In the genomic region with DNA sequence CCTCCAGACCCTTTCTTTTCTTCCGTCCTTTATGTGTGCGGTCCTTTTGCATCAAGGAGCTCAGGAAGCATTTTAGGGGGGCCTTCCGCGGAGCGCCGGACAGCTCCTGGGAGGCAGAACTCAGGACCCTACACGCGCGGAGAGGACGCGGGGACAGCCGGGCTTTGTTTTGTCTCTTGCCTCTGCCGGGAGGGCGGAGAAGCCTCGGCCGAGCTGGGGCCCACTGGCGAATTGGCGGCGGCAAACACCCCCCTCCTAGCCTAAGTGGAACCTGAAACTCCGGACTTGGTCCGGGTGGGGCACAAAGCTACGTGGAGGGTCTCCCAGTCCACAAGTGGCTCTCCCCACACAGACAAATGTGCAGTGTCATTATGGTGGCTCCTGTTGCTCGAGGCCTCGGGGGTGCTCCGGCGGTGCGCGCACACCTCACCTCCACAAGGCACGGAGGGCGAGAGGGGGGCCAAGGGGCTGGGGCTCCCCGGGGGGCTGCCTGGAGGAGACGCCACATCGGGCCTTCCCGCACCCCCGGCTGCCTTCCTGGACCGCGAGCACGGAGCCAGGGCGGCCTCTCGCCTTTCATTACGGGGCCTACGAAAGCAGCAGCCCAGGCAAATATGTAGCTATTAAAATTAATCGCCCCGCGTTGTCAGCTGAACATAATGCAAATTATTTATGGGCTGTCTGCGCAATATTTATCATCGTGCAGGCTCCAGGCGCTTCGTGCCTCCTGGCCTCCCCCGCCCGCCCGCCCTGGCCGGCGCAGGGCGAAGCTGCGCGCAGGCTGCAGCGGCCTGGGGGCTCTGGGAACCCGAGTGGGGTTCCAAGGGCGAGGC, we compare ENCODE assay signal across 8 cellular contexts.
A peak's percentile ranks its signal among the peaks of the same experiment; 100 is the strongest.
DNase-seq lines count a peak whose midpoint lies in the region; ATAC-seq and TF ChIP-seq lines count a peak whose summit lies in the region.

No MANE protein-coding gene starts in this region.

- H3K9me3 Mint-ChIP-seq in nephron = peaks cover 13% of the 10 kb centered on the region

- POLR2A ChIA-PET in PC-9 (lab: Charles Lee; ENCODE audit: unreplicated experiment) = no interaction called here

- no peak for ATAC-seq in GM21529 (IDR thresholded peaks at IDR 0.05; ENCODE audit: unreplicated experiment)

- no TSS peak for BruUV-seq in PC-9 (replicated peaks; lab: Mats Ljungman, UMichigan)

- peak overlapping the region; percentile 53 to 86 (median 85) for H3K27ac Mint-ChIP-seq in nephron

- no peaks in the 10 kb centered on the region for H3K36me3 Mint-ChIP-seq in nephron (ENCODE audit: low read depth)

- CTCF ChIA-PET in PC-9 (lab: Charles Lee) = no interaction called here

- H3K9me2 ChIP-seq in PC-9 (ENCODE audit: insufficient read depth) = no peaks in the 10 kb centered on the region

- H3K4me1 ChIP-seq in BLaER1 treated with 17β-estradiol and CSF1 and Interleukin-3, amounts not matched to agents 10 nM and 100 nM = peaks cover 55 to 86% (median 80%) of the 10 kb centered on the region in 10 experiments
- H3K4me1 ChIP-seq in HUES48 (ENCODE audit: control insufficient read depth, insufficient read depth, low read length) (peaks cover 46% of the 10 kb centered on the region), PC-9 (replicated peaks; ENCODE audit: insufficient read depth) (0 out of 2 replicates have a peak, but pooled peaks cover 6% of the 10 kb centered on the region)

- H3K36me3 ChIP-seq in BLaER1 treated with 17β-estradiol and CSF1 and Interleukin-3, amounts not matched to agents 10 nM and 100 nM = no peaks in the 10 kb centered on the region
- H3K36me3 ChIP-seq in HUES48 (ENCODE audit: control insufficient read depth, insufficient read depth, low read length) (no peaks in the 10 kb centered on the region), PC-9 (ENCODE audit: low read depth) (no peaks in the 10 kb centered on the region)

- TF ChIP-seq CTCF in choroid plexus epithelial cell (conservative IDR thresholded peaks at IDR 0.05; ENCODE audit: low read depth, low read length) = no peak
- TF ChIP-seq CTCF in nephron (IDR thresholded peaks at IDR 0.05; ENCODE audit: unreplicated experiment in 3 of 3) = no peak
- TF ChIP-seq CTCF in PC-9 (conservative IDR thresholded peaks at IDR 0.05) = no peak

- peaks cover 0 to 15% (median 0%) of the 10 kb centered on the region in 11 experiments; a peak in 4 of 22 replicates for H3K27me3 ChIP-seq in BLaER1 treated with 17β-estradiol and CSF1 and Interleukin-3, amounts not matched to agents 10 nM and 100 nM
- H3K27me3 ChIP-seq in HUES48 (ENCODE audit: control insufficient read depth, insufficient read depth, low read length) = peaks cover 45% of the 10 kb centered on the region
- no peaks in the 10 kb centered on the region for H3K27me3 ChIP-seq in PC-9 (ENCODE audit: insufficient read depth, low read depth)

- H4K20me1 ChIP-seq in BLaER1 treated with 17β-estradiol and CSF1 and Interleukin-3, amounts not matched to agents 10 nM and 100 nM = peaks cover 0 to 3% (median 0%) of the 10 kb centered on the region in 11 experiments; a peak in 2 of 22 replicates
- H4K20me1 ChIP-seq in PC-9 (ENCODE audit: insufficient read depth) = no peaks in the 10 kb centered on the region

- H3K9ac ChIP-seq in BLaER1 treated with 17β-estradiol and CSF1 and Interleukin-3, amounts not matched to agents 10 nM and 100 nM = peak overlapping the region; percentile 46 to 98 (median 96); a peak in 21 of 22 replicates
- peak overlapping the region; percentile 69 for H3K9ac ChIP-seq in HUES48 (ENCODE audit: low read depth, low read length)

- intact Hi-C loops in PC-9 (cut with micrococcal nuclease; ENCODE audit: unreplicated experiment) = no loop called here

- H3K4me3 ChIP-seq in BLaER1 treated with 17β-estradiol and CSF1 and Interleukin-3, amounts not matched to agents 10 nM and 100 nM = peak overlapping the region; percentile 36 to 65 (median 47)
- H3K4me3 ChIP-seq in HUES48 (ENCODE audit: low read depth, low read length) (peak overlapping the region; percentile 46), choroid plexus epithelial cell (ENCODE audit: low read depth, low read length) (peak overlapping the region; percentile 50), PC-9 (no peak overlapping the region)

- H2AFZ ChIP-seq in PC-9 = no peak overlapping the region

- no peak for DNase-seq in choroid plexus epithelial cell (ENCODE audit: low read depth)
- DNase-seq in stimulated activated naive CD4-positive, alpha-beta T cell treated with Interleukin-2 at 50 U/mL for 16 hours (lab: John Stamatoyannopoulos, UW) = no peak
- no peak for DNase-seq in HK-2 (ENCODE audit: unreplicated experiment)
- no peak for DNase-seq in PC-9

- H3K4me2 ChIP-seq in BLaER1 treated with 17β-estradiol and CSF1 and Interleukin-3, amounts not matched to agents 10 nM and 100 nM = peak overlapping the region; percentile 81 to 95 (median 91)
- H3K4me2 ChIP-seq in PC-9 = no peak overlapping the region

- H3K27me3 Mint-ChIP-seq in nephron (ENCODE audit: low read depth) = peaks cover 8% of the 10 kb centered on the region

- H3K4me1 Mint-ChIP-seq in nephron = peaks cover 67% of the 10 kb centered on the region

- H3K79me2 ChIP-seq in PC-9 (ENCODE audit: low read depth) = no peaks in the 10 kb centered on the region

- peak overlapping the region; percentile 79 to 87 (median 81) for H3K4me3 Mint-ChIP-seq in nephron

- H3F3A ChIP-seq in PC-9 (ENCODE audit: insufficient read depth, low read depth) = no peaks in the 10 kb centered on the region

- H3K9me3 ChIP-seq in BLaER1 treated with 17β-estradiol and CSF1 and Interleukin-3, amounts not matched to agents 10 nM and 100 nM (replicated peaks in 1 of 11) = peaks cover 18 to 37% (median 27%) of the 10 kb centered on the region in 11 experiments
- peaks cover 2% of the 10 kb centered on the region; the same call in 1 of the 2 replicates for H3K9me3 ChIP-seq in HUES48 (ENCODE audit: control insufficient read depth, insufficient read depth, low read length)
- H3K9me3 ChIP-seq in PC-9 (ENCODE audit: insufficient read depth, low read depth) = no peaks in the 10 kb centered on the region

- H3K27ac ChIP-seq in BLaER1 treated with 17β-estradiol and CSF1 and Interleukin-3, amounts not matched to agents 10 nM and 100 nM = peak overlapping the region in 10 of 11 experiments; percentile 1 to 100 (median 99); a peak in 18 of 22 replicates
- H3K27ac ChIP-seq in HUES48 (ENCODE audit: low read depth, low read length) (peak overlapping the region; percentile 96), PC-9 (no peak overlapping the region)
